Comparison of ENCODE assay signal across 1 cellular context in the genomic region with DNA sequence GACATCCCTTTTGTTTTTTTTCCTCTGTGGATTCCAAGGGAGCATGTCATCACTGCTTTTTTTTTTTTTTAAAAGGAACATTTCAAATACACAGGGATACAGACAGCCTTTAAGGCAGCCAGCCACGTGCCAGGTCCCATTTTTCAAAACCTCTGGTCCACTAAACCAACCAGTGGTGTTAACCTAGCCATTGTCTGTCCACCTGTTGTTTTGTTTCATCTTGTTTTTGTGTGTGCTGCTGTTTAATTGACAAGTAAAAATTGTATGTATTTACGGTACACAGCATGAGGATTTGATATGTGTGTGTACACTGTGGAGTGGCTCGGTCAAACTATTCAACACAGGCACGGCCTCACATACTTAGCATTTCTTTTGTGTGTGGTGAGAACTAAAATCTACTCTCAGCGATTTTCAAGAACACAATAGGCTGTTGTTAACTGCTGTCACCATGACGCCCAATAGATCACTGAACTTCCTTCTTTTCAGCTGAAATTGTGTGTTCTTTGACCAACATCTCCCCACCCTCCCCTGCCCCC.
TF ChIP-seq lines count a peak whose summit lies in the region.

No MANE protein-coding gene starts in this region.

TF ChIP-seq in HepG2, 621 proteins besides CTCF, POLR2A, EP300 and RAD21 (continues in another document):
- TF ChIP-seq SRF (IDR thresholded peaks at IDR 0.05; ENCODE audit: low read depth, low read length) (no peak), ZNF878 (CRISPR knock-in tag; IDR thresholded peaks at IDR 0.05) (no peak), ZNF563 (CRISPR knock-in tag; IDR thresholded peaks at IDR 0.05) (no peak), PATZ1 (CRISPR knock-in tag; IDR thresholded peaks at IDR 0.05) (peak; percentile 56; the same call in 1 of the 2 replicates), THAP11 (CRISPR knock-in tag; IDR thresholded peaks at IDR 0.05) (0 out of 2 replicates have a peak, but pooled peaks have one; percentile 13), LRRFIP1 (CRISPR knock-in tag; conservative IDR thresholded peaks at IDR 0.05) (no peak), RAD51 (IDR thresholded peaks at IDR 0.05; ENCODE audit: borderline replicate concordance) (no peak), ARID5B (CRISPR knock-in tag; IDR thresholded peaks at IDR 0.05) (0 out of 2 replicates have a peak, but pooled peaks have one; percentile 72), ZFP36L2 (CRISPR knock-in tag; IDR thresholded peaks at IDR 0.05) (no peak), CREB1 (IDR thresholded peaks at IDR 0.05) (peak; percentile 19; the same call in 1 of the 2 replicates), CREB1 (CRISPR knock-in tag; IDR thresholded peaks at IDR 0.05) (no peak; the same call in 1 of the 2 replicates), SAP130 (CRISPR knock-in tag; IDR thresholded peaks at IDR 0.05; ENCODE audit: low read depth) (peak; percentile 84), MAFK (conservative IDR thresholded peaks at IDR 0.05 in 1 of 2, IDR thresholded peaks at IDR 0.05 in 1 of 2; ENCODE audit: low read length in 2 of 2) (peak; percentile 10 to 52; a peak in 2 of 4 replicates), ZNF10 (CRISPR knock-in tag; IDR thresholded peaks at IDR 0.05; ENCODE audit: borderline replicate concordance, low read depth) (no peak), TBX2 (CRISPR knock-in tag; IDR thresholded peaks at IDR 0.05; ENCODE audit: borderline replicate concordance) (peak; percentile 66; the same call in 1 of the 2 replicates), KMT2A (CRISPR knock-in tag; IDR thresholded peaks at IDR 0.05) (no peak), MEIS2 (CRISPR knock-in tag; IDR thresholded peaks at IDR 0.05) (no peak), ZNF329 (CRISPR knock-in tag; IDR thresholded peaks at IDR 0.05; ENCODE audit: low read depth) (no peak), ZNF761 (CRISPR knock-in tag; conservative IDR thresholded peaks at IDR 0.05) (no peak), BHLHE40 (IDR thresholded peaks at IDR 0.05; ENCODE audit: low read length) (0 out of 2 replicates have a peak, but pooled peaks have one; percentile 34), FOXP4 (CRISPR knock-in tag; IDR thresholded peaks at IDR 0.05) (peak; percentile 63), GLI4 (CRISPR knock-in tag; IDR thresholded peaks at IDR 0.05; ENCODE audit: borderline replicate concordance) (no peak), ZNF550 (CRISPR knock-in tag; IDR thresholded peaks at IDR 0.05; ENCODE audit: borderline replicate concordance) (no peak), REXO4 (CRISPR knock-in tag; IDR thresholded peaks at IDR 0.05; ENCODE audit: borderline replicate concordance) (no peak)
- TF ChIP-seq, protein P1, sequence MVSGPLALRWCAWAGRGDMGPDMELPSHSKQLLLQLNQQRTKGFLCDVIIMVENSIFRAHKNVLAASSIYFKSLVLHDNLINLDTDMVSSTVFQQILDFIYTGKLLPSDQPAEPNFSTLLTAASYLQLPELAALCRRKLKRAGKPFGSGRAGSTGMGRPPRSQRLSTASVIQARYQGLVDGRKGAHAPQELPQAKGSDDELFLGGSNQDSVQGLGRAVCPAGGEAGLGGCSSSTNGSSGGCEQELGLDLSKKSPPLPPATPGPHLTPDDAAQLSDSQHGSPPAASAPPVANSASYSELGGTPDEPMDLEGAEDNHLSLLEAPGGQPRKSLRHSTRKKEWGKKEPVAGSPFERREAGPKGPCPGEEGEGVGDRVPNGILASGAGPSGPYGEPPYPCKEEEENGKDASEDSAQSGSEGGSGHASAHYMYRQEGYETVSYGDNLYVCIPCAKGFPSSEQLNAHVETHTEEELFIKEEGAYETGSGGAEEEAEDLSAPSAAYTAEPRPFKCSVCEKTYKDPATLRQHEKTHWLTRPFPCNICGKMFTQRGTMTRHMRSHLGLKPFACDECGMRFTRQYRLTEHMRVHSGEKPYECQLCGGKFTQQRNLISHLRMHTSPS (CRISPR knock-in tag; IDR thresholded peaks at IDR 0.05; ENCODE audit: low read depth), result no peak
- TF ChIP-seq, protein P2, sequence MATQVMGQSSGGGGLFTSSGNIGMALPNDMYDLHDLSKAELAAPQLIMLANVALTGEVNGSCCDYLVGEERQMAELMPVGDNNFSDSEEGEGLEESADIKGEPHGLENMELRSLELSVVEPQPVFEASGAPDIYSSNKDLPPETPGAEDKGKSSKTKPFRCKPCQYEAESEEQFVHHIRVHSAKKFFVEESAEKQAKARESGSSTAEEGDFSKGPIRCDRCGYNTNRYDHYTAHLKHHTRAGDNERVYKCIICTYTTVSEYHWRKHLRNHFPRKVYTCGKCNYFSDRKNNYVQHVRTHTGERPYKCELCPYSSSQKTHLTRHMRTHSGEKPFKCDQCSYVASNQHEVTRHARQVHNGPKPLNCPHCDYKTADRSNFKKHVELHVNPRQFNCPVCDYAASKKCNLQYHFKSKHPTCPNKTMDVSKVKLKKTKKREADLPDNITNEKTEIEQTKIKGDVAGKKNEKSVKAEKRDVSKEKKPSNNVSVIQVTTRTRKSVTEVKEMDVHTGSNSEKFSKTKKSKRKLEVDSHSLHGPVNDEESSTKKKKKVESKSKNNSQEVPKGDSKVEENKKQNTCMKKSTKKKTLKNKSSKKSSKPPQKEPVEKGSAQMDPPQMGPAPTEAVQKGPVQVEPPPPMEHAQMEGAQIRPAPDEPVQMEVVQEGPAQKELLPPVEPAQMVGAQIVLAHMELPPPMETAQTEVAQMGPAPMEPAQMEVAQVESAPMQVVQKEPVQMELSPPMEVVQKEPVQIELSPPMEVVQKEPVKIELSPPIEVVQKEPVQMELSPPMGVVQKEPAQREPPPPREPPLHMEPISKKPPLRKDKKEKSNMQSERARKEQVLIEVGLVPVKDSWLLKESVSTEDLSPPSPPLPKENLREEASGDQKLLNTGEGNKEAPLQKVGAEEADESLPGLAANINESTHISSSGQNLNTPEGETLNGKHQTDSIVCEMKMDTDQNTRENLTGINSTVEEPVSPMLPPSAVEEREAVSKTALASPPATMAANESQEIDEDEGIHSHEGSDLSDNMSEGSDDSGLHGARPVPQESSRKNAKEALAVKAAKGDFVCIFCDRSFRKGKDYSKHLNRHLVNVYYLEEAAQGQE (IDR thresholded peaks at IDR 0.05; ENCODE audit: borderline replicate concordance in 1 of 2, low read depth in 1 of 2, low read length in 2 of 2), result no peak
- TF ChIP-seq, protein P3, sequence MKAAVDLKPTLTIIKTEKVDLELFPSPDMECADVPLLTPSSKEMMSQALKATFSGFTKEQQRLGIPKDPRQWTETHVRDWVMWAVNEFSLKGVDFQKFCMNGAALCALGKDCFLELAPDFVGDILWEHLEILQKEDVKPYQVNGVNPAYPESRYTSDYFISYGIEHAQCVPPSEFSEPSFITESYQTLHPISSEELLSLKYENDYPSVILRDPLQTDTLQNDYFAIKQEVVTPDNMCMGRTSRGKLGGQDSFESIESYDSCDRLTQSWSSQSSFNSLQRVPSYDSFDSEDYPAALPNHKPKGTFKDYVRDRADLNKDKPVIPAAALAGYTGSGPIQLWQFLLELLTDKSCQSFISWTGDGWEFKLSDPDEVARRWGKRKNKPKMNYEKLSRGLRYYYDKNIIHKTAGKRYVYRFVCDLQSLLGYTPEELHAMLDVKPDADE (CRISPR knock-in tag; IDR thresholded peaks at IDR 0.05), result no peak
- TF ChIP-seq, protein P4, sequence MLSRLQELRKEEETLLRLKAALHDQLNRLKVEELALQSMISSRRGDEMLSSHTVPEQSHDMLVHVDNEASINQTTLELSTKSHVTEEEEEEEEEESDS (CRISPR knock-in tag; IDR thresholded peaks at IDR 0.05; ENCODE audit: borderline replicate concordance), result no peak
- TF ChIP-seq, protein P5, sequence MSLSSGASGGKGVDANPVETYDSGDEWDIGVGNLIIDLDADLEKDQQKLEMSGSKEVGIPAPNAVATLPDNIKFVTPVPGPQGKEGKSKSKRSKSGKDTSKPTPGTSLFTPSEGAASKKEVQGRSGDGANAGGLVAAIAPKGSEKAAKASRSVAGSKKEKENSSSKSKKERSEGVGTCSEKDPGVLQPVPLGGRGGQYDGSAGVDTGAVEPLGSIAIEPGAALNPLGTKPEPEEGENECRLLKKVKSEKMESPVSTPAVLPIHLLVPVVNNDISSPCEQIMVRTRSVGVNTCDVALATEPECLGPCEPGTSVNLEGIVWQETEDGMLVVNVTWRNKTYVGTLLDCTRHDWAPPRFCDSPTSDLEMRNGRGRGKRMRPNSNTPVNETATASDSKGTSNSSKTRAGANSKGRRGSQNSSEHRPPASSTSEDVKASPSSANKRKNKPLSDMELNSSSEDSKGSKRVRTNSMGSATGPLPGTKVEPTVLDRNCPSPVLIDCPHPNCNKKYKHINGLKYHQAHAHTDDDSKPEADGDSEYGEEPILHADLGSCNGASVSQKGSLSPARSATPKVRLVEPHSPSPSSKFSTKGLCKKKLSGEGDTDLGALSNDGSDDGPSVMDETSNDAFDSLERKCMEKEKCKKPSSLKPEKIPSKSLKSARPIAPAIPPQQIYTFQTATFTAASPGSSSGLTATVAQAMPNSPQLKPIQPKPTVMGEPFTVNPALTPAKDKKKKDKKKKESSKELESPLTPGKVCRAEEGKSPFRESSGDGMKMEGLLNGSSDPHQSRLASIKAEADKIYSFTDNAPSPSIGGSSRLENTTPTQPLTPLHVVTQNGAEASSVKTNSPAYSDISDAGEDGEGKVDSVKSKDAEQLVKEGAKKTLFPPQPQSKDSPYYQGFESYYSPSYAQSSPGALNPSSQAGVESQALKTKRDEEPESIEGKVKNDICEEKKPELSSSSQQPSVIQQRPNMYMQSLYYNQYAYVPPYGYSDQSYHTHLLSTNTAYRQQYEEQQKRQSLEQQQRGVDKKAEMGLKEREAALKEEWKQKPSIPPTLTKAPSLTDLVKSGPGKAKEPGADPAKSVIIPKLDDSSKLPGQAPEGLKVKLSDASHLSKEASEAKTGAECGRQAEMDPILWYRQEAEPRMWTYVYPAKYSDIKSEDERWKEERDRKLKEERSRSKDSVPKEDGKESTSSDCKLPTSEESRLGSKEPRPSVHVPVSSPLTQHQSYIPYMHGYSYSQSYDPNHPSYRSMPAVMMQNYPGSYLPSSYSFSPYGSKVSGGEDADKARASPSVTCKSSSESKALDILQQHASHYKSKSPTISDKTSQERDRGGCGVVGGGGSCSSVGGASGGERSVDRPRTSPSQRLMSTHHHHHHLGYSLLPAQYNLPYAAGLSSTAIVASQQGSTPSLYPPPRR (CRISPR knock-in tag; IDR thresholded peaks at IDR 0.05; ENCODE audit: borderline replicate concordance), result no peak; the same call in 1 of the 2 replicates
